Comparison of ENCODE assay signal across 18 cellular contexts in the genomic region with DNA sequence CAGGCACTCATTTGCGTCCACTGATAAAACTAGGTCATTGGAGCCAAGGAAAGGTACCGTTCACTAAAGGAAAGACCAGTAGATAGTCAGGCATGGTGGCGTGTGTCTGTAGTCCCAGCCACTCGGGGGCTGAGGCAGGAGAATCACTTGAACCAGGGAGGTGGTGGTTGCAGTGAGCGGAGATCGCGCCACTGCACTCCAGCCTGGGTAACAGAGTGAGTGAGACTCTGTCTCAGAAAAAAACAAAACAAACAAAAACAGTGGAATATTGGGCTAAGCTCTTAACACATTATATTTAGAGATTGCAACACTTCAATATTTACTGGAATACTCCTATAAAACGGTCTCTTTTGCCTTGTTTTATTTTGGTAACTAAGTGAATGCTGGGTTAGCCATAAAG. TPM values are rescaled to one million over a fixed set of nuclear protein-coding genes. Genes with fewer than 3 reads are reported as not detected.
DNase-seq lines count a peak whose midpoint lies in the region; ATAC-seq and TF ChIP-seq lines count a peak whose summit lies in the region.
"Had no signal": no experiment of that assay in that cellular context is flagged by ENCODE, and none has a peak within 500 bp of the region (broad histone marks: within the 10 kb centered on the region; RNA-seq: fewer than 3 reads in every experiment).

No MANE protein-coding gene starts in this region.

- TF ChIP-seq CTCF in lung (IDR thresholded peaks at IDR 0.05; ENCODE audit: control extremely low read depth, extremely low read depth), result no peak
- TF ChIP-seq CTCF in testis (IDR thresholded peaks at IDR 0.05), result no peak

- peaks cover 99% of the 10 kb centered on the region for H3K4me1 ChIP-seq in BLaER1
- H3K4me1 ChIP-seq in ES-I3 (ENCODE audit: insufficient read depth, low read length), result peaks cover 40% of the 10 kb centered on the region
- H3K4me1 ChIP-seq in lung (ENCODE audit: control insufficient read depth in 2 of 2, insufficient read depth in 2 of 2, low read length in 2 of 2), result peaks cover 4 to 24% of the 10 kb centered on the region in 2 donors
- H3K4me1 ChIP-seq in testis, result peaks cover 7% of the 10 kb centered on the region

- H3K27me3 Mint-ChIP-seq in activated naive CD8-positive, alpha-beta T cell treated with anti-CD3 and anti-CD28 coated beads, Interleukin-2, amount 10 ng/mL, durations not matched to agents 7 days and 5 days, result no peaks in the 10 kb centered on the region

- peaks cover 73% of the 10 kb centered on the region for H3K4me1 Mint-ChIP-seq in activated naive CD8-positive, alpha-beta T cell treated with anti-CD3 and anti-CD28 coated beads, Interleukin-2, amount 10 ng/mL, durations not matched to agents 7 days and 5 days

- H3K36me3 ChIP-seq in BLaER1, result no peaks in the 10 kb centered on the region
- H3K36me3 ChIP-seq in ES-I3 (ENCODE audit: insufficient read depth, low read length), result no peaks in the 10 kb centered on the region
- H3K36me3 ChIP-seq in lung (ENCODE audit: control insufficient read depth in 2 of 2, insufficient read depth in 2 of 2, low read length in 2 of 2), result peaks cover 0 to 3% of the 10 kb centered on the region in 2 donors
- H3K36me3 ChIP-seq in testis (ENCODE audit: low read depth, missing control alignments), result no peaks in the 10 kb centered on the region

- ATAC-seq in activated naive CD8-positive, alpha-beta T cell treated with anti-CD3 and anti-CD28 coated beads, Interleukin-2, amount 10 ng/mL, durations not matched to agents 7 days and 5 days (ENCODE audit: low read depth), result no peak
- peak; percentile 20 for ATAC-seq in lung (ENCODE audit: insufficient read depth, low FRiP score)
- ATAC-seq: activated CD4-positive, CD25-positive, alpha-beta regulatory T cell treated with anti-CD3 and anti-CD28 coated beads, Interleukin-2, amount 50 U/mL, for 24 hours; HCT116; Panc1 had no signal

- no peaks in the 10 kb centered on the region for H3K9me3 Mint-ChIP-seq in activated naive CD8-positive, alpha-beta T cell treated with anti-CD3 and anti-CD28 coated beads, Interleukin-2, amount 10 ng/mL, durations not matched to agents 7 days and 5 days

- no peak overlapping the region for H3K9ac ChIP-seq in BLaER1
- peak overlapping the region; percentile 17; the same call in 1 of the 2 replicates for H3K9ac ChIP-seq in ES-I3 (ENCODE audit: low read depth, low read length)

- POLR2A ChIA-PET in activated naive CD8-positive, alpha-beta T cell treated with anti-CD3 and anti-CD28 coated beads, Interleukin-2, amount 10 ng/mL, durations not matched to agents 7 days and 5 days (lab: Charles Lee), result interaction anchor here (1.0 to 2.0 kb wide), 2 partner anchors 15 to 17 kb away, joined by 3 to 6 read pairs; a partner anchor contains a TSS

- no peak for DNase-seq in activated naive CD8-positive, alpha-beta T cell treated with anti-CD3 and anti-CD28 coated beads, Interleukin-2, amount 10 ng/mL, durations not matched to agents 7 days and 5 days
- DNase-seq in lung (ENCODE audit: low spot score) (no peak), testis (no peak), occipital lobe (lab: John Stamatoyannopoulos, UW) (no peak), GM03348 (ENCODE audit: low spot score) (no peak), GOT3 (lab: John Stamatoyannopoulos, UW) (no peak)
- DNase-seq: DMS53, hypothalamus, NCI-H187 treated with DMSO at 0.1 percent for 48 hours, NCI-H524, nucleus accumbens, small intestine, stomach had no signal

- H4K20me1 ChIP-seq in BLaER1, result peaks cover 24% of the 10 kb centered on the region; the same call in 1 of the 2 replicates

- intact Hi-C loops in testis (cut with DNase I; ENCODE audit: low total_unique reads), result no loop called here

- peak overlapping the region; percentile 86 for H3K4me2 ChIP-seq in BLaER1

- no peaks in the 10 kb centered on the region for H3K27me3 ChIP-seq in BLaER1
- H3K27me3 ChIP-seq in lung (ENCODE audit: control insufficient read depth, insufficient read depth), result no peaks in the 10 kb centered on the region
- H3K27me3 ChIP-seq in testis, result no peaks in the 10 kb centered on the region
- H3K27me3 ChIP-seq: stomach had no signal

- no peak overlapping the region for H3K27ac ChIP-seq in BLaER1
- H3K27ac ChIP-seq in lung (ENCODE audit: low read depth in 1 of 2, low read length in 1 of 2), result peak overlapping the region in 1 of 2 donors; percentile 42
- H3K27ac ChIP-seq in testis, result no peak overlapping the region
- H3K27ac ChIP-seq: stomach had no signal

- H3K36me3 Mint-ChIP-seq in activated naive CD8-positive, alpha-beta T cell treated with anti-CD3 and anti-CD28 coated beads, Interleukin-2, amount 10 ng/mL, durations not matched to agents 7 days and 5 days, result peaks cover 33% of the 10 kb centered on the region

- H3K4me3 Mint-ChIP-seq in activated naive CD8-positive, alpha-beta T cell treated with anti-CD3 and anti-CD28 coated beads, Interleukin-2, amount 10 ng/mL, durations not matched to agents 7 days and 5 days, result peak overlapping the region; percentile 68

- WGBS in lung, 2 donors, result 63% methylated on average over 8 of the region's 8 CpGs
- WGBS in testis, 2 donors, result 77 to 78% methylated on average over 8 of the region's 8 CpGs

- no peak for TF ChIP-seq POLR2A in testis (IDR thresholded peaks at IDR 0.05)

- H3K9me3 ChIP-seq in BLaER1 (no peaks in the 10 kb centered on the region), ES-I3 (ENCODE audit: control insufficient read depth, insufficient read depth, low read length) (no peaks in the 10 kb centered on the region), lung (ENCODE audit: control insufficient read depth in 2 of 2, insufficient read depth in 1 of 2, low read length in 1 of 2) (no peaks in the 10 kb centered on the region), testis (no peaks in the 10 kb centered on the region)
- H3K9me3 ChIP-seq: stomach had no signal

- no peak overlapping the region for H3K27ac Mint-ChIP-seq in activated naive CD8-positive, alpha-beta T cell treated with anti-CD3 and anti-CD28 coated beads, Interleukin-2, amount 10 ng/mL, durations not matched to agents 7 days and 5 days

- H3K4me3 ChIP-seq in BLaER1 (no peak overlapping the region), lung (no peak overlapping the region), testis (no peak overlapping the region)
- H3K4me3 ChIP-seq: stomach had no signal

RNA-seq across cellular contexts. Expression of a gene that starts 17.4 kb away (rescaled TPM):
- total RNA-seq in activated naive CD8-positive, alpha-beta T cell treated with anti-CD3 and anti-CD28 coated beads, Interleukin-2, amount 10 ng/mL, durations not matched to agents 7 days and 5 days, result 10 to 100 TPM; 95.0 to 96.5 TPM
- 10 to 100 TPM; 27.8 to 64.7 TPM for total RNA-seq in lung
- polyA plus RNA-seq in lung, result 10 to 100 TPM; 19.0 to 57.6 TPM
- 10 to 100 TPM; 27.6 to 29.6 TPM for total RNA-seq in testis
- polyA plus RNA-seq in testis (ENCODE audit: insufficient read depth, low read depth, low replicate concordance), result 26.1 TPM
- total RNA-seq in occipital lobe, result 26.4 TPM

RNA-seq across cellular contexts. Expression of a gene that starts 47.6 kb away (rescaled TPM):
- 10 to 100 TPM; 29.5 to 31.3 TPM for total RNA-seq in activated naive CD8-positive, alpha-beta T cell treated with anti-CD3 and anti-CD28 coated beads, Interleukin-2, amount 10 ng/mL, durations not matched to agents 7 days and 5 days
- total RNA-seq in lung (10 to 100 TPM in 1 of 2 donors, 1 to 10 TPM in 1; 5.2 to 10.9 TPM), testis (10 to 100 TPM; 20.7 to 36.8 TPM), occipital lobe (19.8 TPM)
- polyA plus RNA-seq in lung (1 to 10 TPM; 5.5 to 6.8 TPM), testis (ENCODE audit: insufficient read depth, low read depth, low replicate concordance) (31.7 TPM)
